ENCODE assay signal across 24 cellular contexts in genomic region chr20:44527716-44528199, GRCh38. TPM values are rescaled to one million over a fixed set of nuclear protein-coding genes. Genes with fewer than 3 reads are reported as not detected.
DNase-seq lines count a peak whose midpoint lies in the region; ATAC-seq, FAIRE-seq and TF ChIP-seq lines count a peak whose summit lies in the region.
"Had no signal": no experiment of that assay in that cellular context is flagged by ENCODE, and none has a peak within 500 bp of the region (broad histone marks: within the 10 kb centered on the region; RNA-seq: fewer than 3 reads in every experiment).

No MANE protein-coding gene starts in this region.

- in situ Hi-C loops in HepG2 (cut with HindIII; ENCODE audit: extremely low pct_ligation_motif_present, low pct_unique_long_range_greater_than_20kb) = no loop called here

- POLR2A ChIA-PET in HepG2 (lab: Yijun Ruan, JAX) = interaction anchor here (1.6 kb wide), 1 partner anchor 9 kb away, joined by 5 read pairs; no protein-coding TSS in a partner anchor

- H3K9me3 ChIP-seq in HepG2 (ENCODE audit: low read length) (no peaks in the 10 kb centered on the region), right lobe of liver (no peaks in the 10 kb centered on the region), BE2C (no peaks in the 10 kb centered on the region)
- H3K9me3 ChIP-seq: BLaER1 had no signal

- no peak for TF ChIP-seq RAD21 in HepG2 (CRISPR knock-in tag; IDR thresholded peaks at IDR 0.05)

- no peaks in the 10 kb centered on the region for H3K36me3 ChIP-seq in HepG2 (replicated peaks in 1 of 2; ENCODE audit: control insufficient read depth in 1 of 2, insufficient read depth in 2 of 2, low read length in 2 of 2)
- no peaks in the 10 kb centered on the region for H3K36me3 ChIP-seq in right lobe of liver
- H3K36me3 ChIP-seq in BE2C = no peaks in the 10 kb centered on the region
- H3K36me3 ChIP-seq: BLaER1 had no signal

- H3K9me3 Mint-ChIP-seq in mesothelial cell of epicardium (no peaks in the 10 kb centered on the region), immature natural killer cell (no peaks in the 10 kb centered on the region)
- H3K9me3 Mint-ChIP-seq: CD4-positive, CD25-positive, alpha-beta regulatory T cell had no signal

- peak overlapping the region; percentile 43 for H3K27ac Mint-ChIP-seq in mesothelial cell of epicardium
- H3K27ac Mint-ChIP-seq in immature natural killer cell = no peak overlapping the region

- H3K4me3 ChIP-seq in HepG2 (replicated peaks in 1 of 3; ENCODE audit: insufficient read depth in 1 of 3, low read depth in 2 of 3, low read length in 3 of 3) (peak overlapping the region in 1 of 3 experiments; percentile 30; a peak in 1 of 6 replicates), right lobe of liver (no peak overlapping the region), BE2C (ENCODE audit: low read depth, low read length) (no peak overlapping the region)
- H3K4me3 ChIP-seq: BLaER1, SK-N-MC had no signal

- H3K27me3 Mint-ChIP-seq in mesothelial cell of epicardium (ENCODE audit: low read depth) (no peaks in the 10 kb centered on the region), immature natural killer cell (ENCODE audit: low read depth in 3 of 3) (peaks cover 8 to 19% (median 15%) of the 10 kb centered on the region in 3 donors)

- peaks cover 42% of the 10 kb centered on the region for H3K4me1 Mint-ChIP-seq in mesothelial cell of epicardium
- H3K4me1 Mint-ChIP-seq in immature natural killer cell = peaks cover 4 to 10% of the 10 kb centered on the region in 2 donors

- WGBS in HepG2 (ENCODE audit: low lambda C conversion rate) = 55% methylated on average over 4 of the region's 4 CpGs
- 100% methylated on average over 2 of the region's 4 CpGs for WGBS in right lobe of liver (ENCODE audit: insufficient coverage, low coverage, low lambda C conversion rate, missing lambda C conversion rate)

- peak; percentile 53 for DNase-seq in HepG2 (ENCODE audit: low spot score)
- no peak for DNase-seq in right lobe of liver
- DNase-seq in amniotic epithelial cell (ENCODE audit: low read depth) = peak; percentile 80
- no peak for DNase-seq in mesothelial cell of epicardium (ENCODE audit: low spot score in 2 of 2, unreplicated experiment in 2 of 2)
- no peak for DNase-seq in immature natural killer cell
- no peak for DNase-seq in T-helper 2 cell
- DNase-seq in BE2C = no peak
- DNase-seq: CD4-positive, CD25-positive, alpha-beta regulatory T cell; GOT3; HCEC 1CT; KBM-7; NCI-H1105 treated with DMSO at 0.1 percent for 48 hours; NCI-H146; NCI-H1930; NCI-H2107; NCI-H446; NCI-H524 treated with DMSO at 0.1 percent for 48 hours; NCI-H774; SHP77 treated with DMSO at 0.1 percent for 48 hours had no signal

- peaks cover 8% of the 10 kb centered on the region for H3K79me2 ChIP-seq in HepG2 (ENCODE audit: insufficient read depth, low read length)

- no peak for TF ChIP-seq CTCF in HepG2 (CRISPR knock-in tag; IDR thresholded peaks at IDR 0.05)
- no peak for TF ChIP-seq CTCF in right lobe of liver (IDR thresholded peaks at IDR 0.05)
- no peak for TF ChIP-seq CTCF in mesothelial cell of epicardium (IDR thresholded peaks at IDR 0.05; ENCODE audit: unreplicated experiment)
- TF ChIP-seq CTCF in BE2C (IDR thresholded peaks at IDR 0.05; ENCODE audit: low read depth, low read length) = no peak

- CTCF ChIA-PET in HepG2 (lab: Yijun Ruan, JAX; ENCODE audit: low intra/inter-chr PET ratio, low total read pairs) = no interaction called here

- H3K4me1 ChIP-seq in HepG2 (ENCODE audit: insufficient read depth, low read length) (peaks cover 87% of the 10 kb centered on the region), right lobe of liver (peaks cover 0 to 7% (median 2%) of the 10 kb centered on the region in 4 donors), BE2C (no peaks in the 10 kb centered on the region)

- TF ChIP-seq EP300 in HepG2 (IDR thresholded peaks at IDR 0.05; ENCODE audit: low read depth in 2 of 2, low read length in 2 of 2) = no peak
- no peak for TF ChIP-seq EP300 in HepG2 (CRISPR knock-in tag; IDR thresholded peaks at IDR 0.05; ENCODE audit: borderline replicate concordance)

- ATAC-seq in HepG2 = peak; percentile 12; the same call in 1 of the 3 replicates
- no peak for ATAC-seq in right lobe of liver
- ATAC-seq: Panc1 had no signal

- H4K20me1 ChIP-seq in HepG2 (ENCODE audit: insufficient read depth, low read length) = no peaks in the 10 kb centered on the region
- H4K20me1 ChIP-seq: BLaER1 had no signal

- BruUV-seq in HepG2 (replicated peaks; lab: Mats Ljungman, UMichigan) = no TSS peak

- TF ChIP-seq POLR2A in HepG2 (IDR thresholded peaks at IDR 0.05; ENCODE audit: insufficient read depth in 1 of 2, low read depth in 2 of 2, low read length in 2 of 2) = peak in 1 of 2 experiments; percentile 24; a peak in 1 of 4 replicates
- no peak for TF ChIP-seq POLR2A in right lobe of liver (IDR thresholded peaks at IDR 0.05)

- H3K27me3 ChIP-seq in HepG2 (ENCODE audit: control insufficient read depth in 1 of 2, insufficient read depth in 2 of 2, low read length in 2 of 2) = peaks cover 0 to 7% of the 10 kb centered on the region in 2 experiments; a peak in 1 of 5 replicates
- H3K27me3 ChIP-seq in right lobe of liver = no peaks in the 10 kb centered on the region
- no peaks in the 10 kb centered on the region for H3K27me3 ChIP-seq in BE2C

- H3K9ac ChIP-seq in HepG2 (ENCODE audit: insufficient read depth, low read depth, low read length) = peak overlapping the region; percentile 19; the same call in 1 of the 2 replicates
- H3K9ac ChIP-seq: BLaER1 had no signal

- H3K4me3 Mint-ChIP-seq in mesothelial cell of epicardium (no peak overlapping the region), immature natural killer cell (no peak overlapping the region)

- H3K4me2 ChIP-seq in HepG2 (ENCODE audit: low read depth, low read length) = peak overlapping the region; percentile 70
- H3K4me2 ChIP-seq: BLaER1 had no signal

- no peak for FAIRE-seq in HepG2 (lab: Jason Lieb, UNC)
- FAIRE-seq: D721Med, GM18507 had no signal

- no peaks in the 10 kb centered on the region for H3K36me3 Mint-ChIP-seq in mesothelial cell of epicardium
- no peaks in the 10 kb centered on the region for H3K36me3 Mint-ChIP-seq in immature natural killer cell
- H3K36me3 Mint-ChIP-seq: CD4-positive, CD25-positive, alpha-beta regulatory T cell had no signal

- intact Hi-C loops in HepG2 (cut with micrococcal nuclease; ENCODE audit: unreplicated experiment) = no loop called here
- intact Hi-C loops in right lobe of liver (cut with DNase I) = no loop called here

- H3K27ac ChIP-seq in HepG2 (ENCODE audit: extremely low read length, insufficient read depth, low read length) = no peak overlapping the region
- H3K27ac ChIP-seq in right lobe of liver = no peak overlapping the region
- H3K27ac ChIP-seq: BLaER1, SK-N-MC had no signal

- no peak overlapping the region for H2AFZ ChIP-seq in HepG2 (ENCODE audit: low read length)

RNA-seq across cellular contexts. Expression of gene SERINC3, which starts 5.9 kb away (rescaled TPM):
- 53.5 and 82.0 TPM in 2 replicates for total RNA-seq in HepG2 (2016; rRNA removed; fragmentation: Illumina TruSeq; extraction: Trizol)
- 18.2 and 23.6 TPM in 2 replicates for total RNA-seq in HepG2 (2016; cell fraction: cytosol; rRNA removed; fragmentation: Illumina TruSeq; extraction: Trizol; ENCODE audit: low read depth)
- 60.4 and 86.2 TPM in 2 replicates for total RNA-seq in HepG2 (2016; cell fraction: insoluble cytoplasmic fraction; rRNA removed; fragmentation: Illumina TruSeq; extraction: Trizol)
- 40.1 and 41.9 TPM in 2 replicates for total RNA-seq in HepG2 (2016; cell fraction: membrane; rRNA removed; fragmentation: Illumina TruSeq; extraction: Trizol)
- total RNA-seq in HepG2 (2016; cell fraction: nucleus; rRNA removed; fragmentation: Illumina TruSeq; extraction: Trizol) = 61.2 and 69.4 TPM in 2 replicates
- 208 and 226 TPM in 2 replicates for polyA plus RNA-seq in HepG2 (2011; rRNA removed)
- 233 and 277 TPM in 2 replicates for polyA plus RNA-seq in HepG2 (2011; cell fraction: cytosol; rRNA removed)
- polyA plus RNA-seq in HepG2 (2011; cell fraction: nucleus; rRNA removed) = 99.3 and 112 TPM in 2 replicates
- 113 and 127 TPM in 2 replicates for polyA plus RNA-seq in HepG2 (2012)
- 14.1 and 17.6 TPM in 2 replicates for polyA plus RNA-seq in HepG2 (2016; cell fraction: cytosol; fragmentation: Illumina TruSeq; extraction: Trizol; ENCODE audit: low read depth)
- polyA plus RNA-seq in HepG2 (2016; cell fraction: insoluble cytoplasmic fraction; fragmentation: Illumina TruSeq; extraction: Trizol; ENCODE audit: low read depth) = 45.2 and 48.0 TPM in 2 replicates
- polyA plus RNA-seq in HepG2 (2016; cell fraction: membrane; fragmentation: Illumina TruSeq; extraction: Trizol; ENCODE audit: low read depth) = 24.9 and 28.0 TPM in 2 replicates
- polyA plus RNA-seq in HepG2 (2016; cell fraction: nucleus; fragmentation: Illumina TruSeq; extraction: Trizol; ENCODE audit: insufficient read depth, low read depth) = 80.9 and 84.6 TPM in 2 replicates
- 441 and 695 TPM in 2 replicates for polyA minus RNA-seq in HepG2 (2011; rRNA and poly(A)+ RNA removed; ENCODE audit: low replicate concordance)
- polyA minus RNA-seq in HepG2 (2011; cell fraction: cytosol; rRNA and poly(A)+ RNA removed) = 196 and 254 TPM in 2 replicates
- 98.0 and 139 TPM in 2 replicates for polyA minus RNA-seq in HepG2 (2011; cell fraction: nucleus; rRNA and poly(A)+ RNA removed)
- total RNA-seq in right lobe of liver = 10 to 100 TPM; 42.2 to 77.5 (median 58.5) TPM
- 42.0 to 45.0 TPM (median 42.9 TPM) in 3 replicates for total RNA-seq in mesothelial cell of epicardium
- 100 to 1,000 TPM; 180 to 266 (median 215) TPM for polyA plus RNA-seq in immature natural killer cell
- 76.5 TPM for polyA plus RNA-seq in BE2C (2012; ENCODE audit: insufficient read depth, insufficient read length, low read depth)

RNA-seq across cellular contexts. Expression of gene TTPAL, which starts 52.1 kb away (rescaled TPM):
- total RNA-seq in HepG2 (2016; rRNA removed; fragmentation: Illumina TruSeq; extraction: Trizol) = 18.8 and 25.0 TPM in 2 replicates
- total RNA-seq in HepG2 (2016; cell fraction: cytosol; rRNA removed; fragmentation: Illumina TruSeq; extraction: Trizol; ENCODE audit: low read depth) = 5.5 and 6.4 TPM in 2 replicates
- 18.9 and 20.5 TPM in 2 replicates for total RNA-seq in HepG2 (2016; cell fraction: insoluble cytoplasmic fraction; rRNA removed; fragmentation: Illumina TruSeq; extraction: Trizol)
- 9.4 and 11.1 TPM in 2 replicates for total RNA-seq in HepG2 (2016; cell fraction: membrane; rRNA removed; fragmentation: Illumina TruSeq; extraction: Trizol)
- 12.8 and 13.9 TPM in 2 replicates for total RNA-seq in HepG2 (2016; cell fraction: nucleus; rRNA removed; fragmentation: Illumina TruSeq; extraction: Trizol)
- polyA plus RNA-seq in HepG2 (2011; rRNA removed) = 4.3 and 6.5 TPM in 2 replicates
- 2.9 and 4.0 TPM in 2 replicates for polyA plus RNA-seq in HepG2 (2011; cell fraction: cytosol; rRNA removed)
- polyA plus RNA-seq in HepG2 (2011; cell fraction: nucleus; rRNA removed) = 7.3 and 9.9 TPM in 2 replicates
- polyA plus RNA-seq in HepG2 (2012) = 6.4 and 9.2 TPM in 2 replicates
- 0.79 and 1.3 TPM in 2 replicates for polyA plus RNA-seq in HepG2 (2016; cell fraction: cytosol; fragmentation: Illumina TruSeq; extraction: Trizol; ENCODE audit: low read depth)
- polyA plus RNA-seq in HepG2 (2016; cell fraction: insoluble cytoplasmic fraction; fragmentation: Illumina TruSeq; extraction: Trizol; ENCODE audit: low read depth) = 16.0 and 18.5 TPM in 2 replicates
- 3.7 and 4.2 TPM in 2 replicates for polyA plus RNA-seq in HepG2 (2016; cell fraction: membrane; fragmentation: Illumina TruSeq; extraction: Trizol; ENCODE audit: low read depth)
- 19.0 and 22.5 TPM in 2 replicates for polyA plus RNA-seq in HepG2 (2016; cell fraction: nucleus; fragmentation: Illumina TruSeq; extraction: Trizol; ENCODE audit: insufficient read depth, low read depth)
- polyA minus RNA-seq in HepG2 (2011; rRNA and poly(A)+ RNA removed; ENCODE audit: low replicate concordance) = 13.1 and 21.0 TPM in 2 replicates
- 5.7 and 6.9 TPM in 2 replicates for polyA minus RNA-seq in HepG2 (2011; cell fraction: cytosol; rRNA and poly(A)+ RNA removed)
- 6.1 and 6.7 TPM in 2 replicates for polyA minus RNA-seq in HepG2 (2011; cell fraction: nucleus; rRNA and poly(A)+ RNA removed)
- total RNA-seq in right lobe of liver = 100 to 1,000 TPM in 1 of 6 experiments, 10 to 100 TPM in 5; 18.0 to 102 (median 28.7) TPM
- 20.5 to 22.5 TPM (median 22.4 TPM) in 3 replicates for total RNA-seq in mesothelial cell of epicardium
- 10 to 100 TPM in 1 of 3 donors, 1 to 10 TPM in 2; 5.0 to 13.8 (median 5.6) TPM for polyA plus RNA-seq in immature natural killer cell
- polyA plus RNA-seq in BE2C (2012; ENCODE audit: insufficient read depth, insufficient read length, low read depth) = 7.3 TPM

RNA-seq across cellular contexts. Expression of gene PKIG, which starts 54.6 kb away (rescaled TPM):
- total RNA-seq in HepG2 (2016; rRNA removed; fragmentation: Illumina TruSeq; extraction: Trizol) (44.5 and 47.6 TPM in 2 replicates), right lobe of liver (10 to 100 TPM; 11.7 to 31.7 (median 21.8) TPM), mesothelial cell of epicardium (50.4 to 59.1 TPM (median 51.6 TPM) in 3 replicates)
- 153 and 165 TPM in 2 replicates for total RNA-seq in HepG2 (2016; cell fraction: cytosol; rRNA removed; fragmentation: Illumina TruSeq; extraction: Trizol; ENCODE audit: low read depth)
- 46.5 and 47.5 TPM in 2 replicates for total RNA-seq in HepG2 (2016; cell fraction: insoluble cytoplasmic fraction; rRNA removed; fragmentation: Illumina TruSeq; extraction: Trizol)
- total RNA-seq in HepG2 (2016; cell fraction: membrane; rRNA removed; fragmentation: Illumina TruSeq; extraction: Trizol) = 152 and 172 TPM in 2 replicates
- total RNA-seq in HepG2 (2016; cell fraction: nucleus; rRNA removed; fragmentation: Illumina TruSeq; extraction: Trizol) = 15.9 and 17.5 TPM in 2 replicates
- polyA plus RNA-seq in HepG2 (2011; rRNA removed) (30.8 and 31.0 TPM in 2 replicates), immature natural killer cell (1 to 10 TPM; 1.6 to 2.6 (median 1.8) TPM)
- polyA plus RNA-seq in HepG2 (2011; cell fraction: cytosol; rRNA removed) = 38.5 and 44.2 TPM in 2 replicates
- 16.9 and 18.1 TPM in 2 replicates for polyA plus RNA-seq in HepG2 (2011; cell fraction: nucleus; rRNA removed)
- polyA plus RNA-seq in HepG2 (2012) = 31.8 and 34.8 TPM in 2 replicates
- 204 and 234 TPM in 2 replicates for polyA plus RNA-seq in HepG2 (2016; cell fraction: cytosol; fragmentation: Illumina TruSeq; extraction: Trizol; ENCODE audit: low read depth)
- 54.1 and 61.3 TPM in 2 replicates for polyA plus RNA-seq in HepG2 (2016; cell fraction: insoluble cytoplasmic fraction; fragmentation: Illumina TruSeq; extraction: Trizol; ENCODE audit: low read depth)
- polyA plus RNA-seq in HepG2 (2016; cell fraction: membrane; fragmentation: Illumina TruSeq; extraction: Trizol; ENCODE audit: low read depth) = 173 and 198 TPM in 2 replicates
- 31.1 and 35.7 TPM in 2 replicates for polyA plus RNA-seq in HepG2 (2016; cell fraction: nucleus; fragmentation: Illumina TruSeq; extraction: Trizol; ENCODE audit: insufficient read depth, low read depth)
- 5.9 and 22.6 TPM in 2 replicates for polyA minus RNA-seq in HepG2 (2011; rRNA and poly(A)+ RNA removed; ENCODE audit: low replicate concordance)
- 13.4 and 14.9 TPM in 2 replicates for polyA minus RNA-seq in HepG2 (2011; cell fraction: cytosol; rRNA and poly(A)+ RNA removed)
- polyA minus RNA-seq in HepG2 (2011; cell fraction: nucleus; rRNA and poly(A)+ RNA removed) = 9.3 and 9.9 TPM in 2 replicates
- polyA plus RNA-seq in BE2C (2012; ENCODE audit: insufficient read depth, insufficient read length, low read depth) = 35.7 TPM

Comparison
In these comparisons a context has a peak if more than half of its experiments do, and no peak if none do; other contexts are left out.
1. DNase-seq: peak in HepG2 (single experiment) and amniotic epithelial cell (single experiment); none in right lobe of liver (0 of 3), mesothelial cell of epicardium (0 of 2), immature natural killer cell (0 of 3), T-helper 2 cell (0 of 5) and BE2C (single experiment).